1 cellular context compared by ENCODE assay signal in genomic region chr9:110543631-110544051, GRCh38.
TF ChIP-seq lines count a peak whose summit lies in the region.

No MANE protein-coding gene starts in this region.

TF ChIP-seq in GM23338, 12 proteins besides CTCF, POLR2A, EP300 and RAD21 (continued from another document):
- TF ChIP-seq NANOG (IDR thresholded peaks at IDR 0.05; ENCODE audit: borderline replicate concordance), result no peak
- TF ChIP-seq ZNF462 (CRISPR knock-in tag; IDR thresholded peaks at IDR 0.05), result no peak
- TF ChIP-seq, protein P1, sequence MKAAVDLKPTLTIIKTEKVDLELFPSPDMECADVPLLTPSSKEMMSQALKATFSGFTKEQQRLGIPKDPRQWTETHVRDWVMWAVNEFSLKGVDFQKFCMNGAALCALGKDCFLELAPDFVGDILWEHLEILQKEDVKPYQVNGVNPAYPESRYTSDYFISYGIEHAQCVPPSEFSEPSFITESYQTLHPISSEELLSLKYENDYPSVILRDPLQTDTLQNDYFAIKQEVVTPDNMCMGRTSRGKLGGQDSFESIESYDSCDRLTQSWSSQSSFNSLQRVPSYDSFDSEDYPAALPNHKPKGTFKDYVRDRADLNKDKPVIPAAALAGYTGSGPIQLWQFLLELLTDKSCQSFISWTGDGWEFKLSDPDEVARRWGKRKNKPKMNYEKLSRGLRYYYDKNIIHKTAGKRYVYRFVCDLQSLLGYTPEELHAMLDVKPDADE (IDR thresholded peaks at IDR 0.05), result no peak
- TF ChIP-seq ZNF331 (CRISPR knock-in tag; IDR thresholded peaks at IDR 0.05; ENCODE audit: low read depth), result no peak
- no peak for TF ChIP-seq STAT1 (IDR thresholded peaks at IDR 0.05; ENCODE audit: unreplicated experiment)
- no peak for TF ChIP-seq CREB1 (CRISPR knock-in tag; IDR thresholded peaks at IDR 0.05; ENCODE audit: low read depth)
